In the genomic region with DNA sequence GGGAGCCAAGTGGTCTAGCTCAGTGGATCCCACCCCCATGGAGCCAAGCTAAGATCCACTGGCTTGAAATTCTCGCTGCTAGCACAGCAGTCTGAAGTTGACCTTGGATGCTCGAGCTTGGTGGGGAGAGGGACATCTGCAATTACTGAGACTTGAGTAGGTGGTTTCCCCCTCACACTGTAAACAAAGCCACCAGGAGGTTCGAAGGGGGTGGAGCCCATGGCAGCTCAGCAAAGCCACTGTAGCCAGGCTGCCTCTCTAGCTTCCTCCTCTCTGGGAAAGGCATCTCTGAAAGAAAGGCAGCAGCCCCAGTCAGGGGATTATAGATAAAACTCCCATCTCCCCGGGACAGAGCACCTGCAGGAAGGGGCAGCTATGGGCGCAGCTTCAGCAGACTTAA, we compare ENCODE assay signal across 4 cellular contexts.
DNase-seq lines count a peak whose midpoint lies in the region; TF ChIP-seq lines count a peak whose summit lies in the region.
"Not testable (repeated sequence)": the region's sequence is repeated elsewhere in the genome, so short reads cannot be mapped to it uniquely, and the experiment has no call there.

No MANE protein-coding gene starts in this region.

- not testable (repeated sequence) for H2BK120ac ChIP-seq in H9 (ENCODE audit: low read depth, low read length, poor library complexity, severe bottlenecking)

- not testable (repeated sequence) for TF ChIP-seq CTCF in H9 (conservative IDR thresholded peaks at IDR 0.05); choroid plexus epithelial cell (conservative IDR thresholded peaks at IDR 0.05; ENCODE audit: low read depth, low read length)

- not testable (repeated sequence) for H3K79me2 ChIP-seq in H9 (ENCODE audit: insufficient read depth, low read length)

- not testable (repeated sequence) for H3K27me3 Mint-ChIP-seq in H9 (ENCODE audit: low read depth)

- H4K8ac ChIP-seq in H9 (replicated peaks; ENCODE audit: insufficient read length, low read depth, low read length) = not testable (repeated sequence)

- H3K18ac ChIP-seq in H9 (ENCODE audit: insufficient read length, low read depth, low read length) = not testable (repeated sequence)

- not testable (repeated sequence) for H3K4ac ChIP-seq in H9 (ENCODE audit: low read depth, low read length)

- H2BK12ac ChIP-seq in H9 (ENCODE audit: insufficient read length, low read depth, low read length) = not testable (repeated sequence)

- not testable (repeated sequence) for H2AK5ac ChIP-seq in H9 (ENCODE audit: insufficient read length, low read length)

- H3K4me3 Mint-ChIP-seq in H9 = not testable (repeated sequence)

- H4K91ac ChIP-seq in H9 (ENCODE audit: insufficient read length, low read depth, low read length) = not testable (repeated sequence)

- peaks cover 4 to 28% (median 7%) of the 10 kb centered on the region in 3 experiments for H3K36me3 Mint-ChIP-seq in H9 (ENCODE audit: insufficient read depth in 1 of 3, low read depth in 3 of 3)

- H4K20me1 ChIP-seq in H9 (ENCODE audit: control insufficient read depth, insufficient read depth, insufficient read length) = not testable (repeated sequence)

- not testable (repeated sequence) for H3K4me2 ChIP-seq in H9 (ENCODE audit: insufficient read depth, insufficient read length, low read length)

- not testable (repeated sequence) for H3K27ac Mint-ChIP-seq in H9

- peak; percentile 49 for DNase-seq in ELF-1 (ENCODE audit: low read depth, low spot score)
- DNase-seq in H9 = peak; percentile 30
- peak; percentile 23 for DNase-seq in NCI-H748 (lab: John Stamatoyannopoulos, UW; ENCODE audit: unreplicated experiment)
- DNase-seq in choroid plexus epithelial cell (ENCODE audit: low read depth) = peak; percentile 7

- not testable (repeated sequence) for H2BK20ac ChIP-seq in H9 (ENCODE audit: low read depth, low read length, poor library complexity, severe bottlenecking)

- not testable (repeated sequence) for H3K27me3 ChIP-seq in H9 (ENCODE audit: insufficient read depth, low read length)

- not testable (repeated sequence) for H3K9me3 ChIP-seq in H9 (ENCODE audit: control insufficient read depth, low read depth, low read length)

- H2BK15ac ChIP-seq in H9 (ENCODE audit: low read depth, low read length) = not testable (repeated sequence)

- not testable (repeated sequence) for H3T11ph ChIP-seq in H9 (ENCODE audit: low read length)

- not testable (repeated sequence) for H3K14ac ChIP-seq in H9 (ENCODE audit: insufficient read depth, low read length)

- H3K4me1 Mint-ChIP-seq in H9 = peaks cover 0 to 12% of the 10 kb centered on the region in 2 experiments; a peak in 1 of 4 replicates

- H2AFZ ChIP-seq in H9 (ENCODE audit: low read length) = not testable (repeated sequence)

- not testable (repeated sequence) for H3K9ac ChIP-seq in H9 (ENCODE audit: extremely low read depth, insufficient read length, low read length)

- H3K23me2 ChIP-seq in H9 (ENCODE audit: insufficient read length, low read depth, low read length, poor library complexity, severe bottlenecking) = not testable (repeated sequence)

- H3K23ac ChIP-seq in H9 (ENCODE audit: insufficient read length, low read depth, low read length) = not testable (repeated sequence)

- not testable (repeated sequence) for H2BK5ac ChIP-seq in H9 (ENCODE audit: insufficient read length, low read length)

- H3K79me1 ChIP-seq in H9 (ENCODE audit: insufficient read depth, low read depth, low read length, poor library complexity, severe bottlenecking) = not testable (repeated sequence)

- not testable (repeated sequence) for H4K5ac ChIP-seq in H9 (ENCODE audit: insufficient read length, low read depth, low read length)

- WGBS in H9 (ENCODE audit: extremely low coverage, insufficient read length, low lambda C conversion rate) = no CpG with 5 or more reads among the region's 5 CpGs

- not testable (repeated sequence) for H3K27ac ChIP-seq in H9 (ENCODE audit: insufficient read length, low read depth, low read length)

- H3K9me3 Mint-ChIP-seq in H9 = peaks cover 11 to 20% of the 10 kb centered on the region in 2 experiments; a peak in 4 of 5 replicates

- not testable (repeated sequence) for H3K4me1 ChIP-seq in H9 (ENCODE audit: insufficient read depth, low read length)

- not testable (repeated sequence) for H3K4me3 ChIP-seq in choroid plexus epithelial cell (ENCODE audit: low read depth, low read length)

- H3K56ac ChIP-seq in H9 (ENCODE audit: insufficient read length, low read depth, low read length) = not testable (repeated sequence)
